In the genomic region with DNA sequence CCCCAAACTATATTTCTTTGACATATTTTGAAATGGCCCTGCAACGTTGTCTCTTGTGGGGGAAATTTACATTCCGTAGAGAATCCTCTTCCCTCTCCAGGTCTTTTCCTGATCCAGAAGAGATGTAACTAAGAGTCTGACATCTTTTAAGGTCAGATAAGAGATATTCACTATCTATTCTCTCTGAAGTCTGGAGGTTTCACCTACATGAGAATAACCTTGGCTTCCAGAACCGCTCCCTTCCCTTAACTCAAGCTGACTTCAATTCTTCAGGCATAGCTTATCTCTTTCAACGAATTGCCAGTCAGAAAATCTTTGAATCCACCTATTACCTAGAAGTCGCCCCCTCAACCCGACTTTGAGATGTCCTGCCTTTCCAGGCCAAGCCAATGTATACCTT, we compare ENCODE assay signal across 30 cellular contexts. TPM values are rescaled to one million over a fixed set of nuclear protein-coding genes. Genes with fewer than 3 reads are reported as not detected.
"Had no signal": no experiment of that assay in that cellular context is flagged by ENCODE, and none has a peak within 500 bp of the region (broad histone marks: within the 10 kb centered on the region; RNA-seq: fewer than 3 reads in every experiment).

No MANE protein-coding gene starts in this region.

- H3K27ac ChIP-seq: gastroesophageal sphincter, hepatocyte, left ventricle myocardium inferior, ovary, prostate gland, sigmoid colon, stomach, thyroid gland had no signal

- H3K9me3 Mint-ChIP-seq: activated CD4-positive, alpha-beta T cell treated with anti-CD3 and anti-CD28 coated beads, Interleukin-2, amount 10 ng/mL, durations not matched to agents 7 days and 5 days; activated CD8-positive, alpha-beta T cell treated with anti-CD3 and anti-CD28 coated beads for 36 hours; activated naive CD4-positive, alpha-beta T cell treated with anti-CD3 and anti-CD28 coated beads for 36 hours; activated naive CD8-positive, alpha-beta T cell treated with anti-CD3 and anti-CD28 coated beads, Interleukin-2, amount 10 ng/mL, durations not matched to agents 7 days and 5 days; activated T-cell treated with anti-CD3 and anti-CD28 coated beads, Interleukin-2, amount 50 U/mL, for 72 hours; effector memory CD8-positive, alpha-beta T cell; nephron progenitor cell; stimulated activated naive B cell treated with anti-CD40 and anti-IgM and Interleukin-4, amounts not matched to agents 10 μg/mL and 1 μg/mL and 100 μg/mL, for 72 hours had no signal

- H3K4me3 ChIP-seq: gastroesophageal sphincter, hepatocyte, left ventricle myocardium inferior, lung, mucosa of descending colon, ovary, prostate gland, sigmoid colon, stomach, thyroid gland had no signal

- H3K79me2 ChIP-seq: hepatocyte had no signal

- H3K27ac Mint-ChIP-seq: activated CD4-positive, alpha-beta T cell treated with anti-CD3 and anti-CD28 coated beads, Interleukin-2, amount 10 ng/mL, durations not matched to agents 7 days and 5 days; activated CD8-positive, alpha-beta T cell treated with anti-CD3 and anti-CD28 coated beads for 36 hours; activated naive CD4-positive, alpha-beta T cell treated with anti-CD3 and anti-CD28 coated beads for 36 hours; activated naive CD8-positive, alpha-beta T cell treated with anti-CD3 and anti-CD28 coated beads, Interleukin-2, amount 10 ng/mL, durations not matched to agents 7 days and 5 days; activated T-cell treated with anti-CD3 and anti-CD28 coated beads, Interleukin-2, amount 50 U/mL, for 72 hours; effector memory CD8-positive, alpha-beta T cell; nephron progenitor cell; stimulated activated naive B cell treated with anti-CD40 and anti-IgM and Interleukin-4, amounts not matched to agents 10 μg/mL and 1 μg/mL and 100 μg/mL, for 72 hours; T-helper 17 cell had no signal

- H3K36me3 Mint-ChIP-seq: activated naive CD8-positive, alpha-beta T cell treated with anti-CD3 and anti-CD28 coated beads, Interleukin-2, amount 10 ng/mL, durations not matched to agents 7 days and 5 days; stimulated activated naive B cell treated with anti-CD40 and anti-IgM and Interleukin-4, amounts not matched to agents 10 μg/mL and 1 μg/mL and 100 μg/mL, for 72 hours had no signal

- ATAC-seq: activated CD8-positive, alpha-beta T cell treated with anti-CD3 and anti-CD28 coated beads for 36 hours; activated T-cell treated with anti-CD3 and anti-CD28 coated beads, Interleukin-2, amount 50 U/mL, for 72 hours; effector memory CD8-positive, alpha-beta T cell; gastroesophageal sphincter; mucosa of descending colon; stimulated activated naive B cell treated with anti-CD40 and anti-IgM and Interleukin-4, amounts not matched to agents 10 μg/mL and 1 μg/mL and 100 μg/mL, for 72 hours; T-helper 17 cell had no signal

- H3K4me3 Mint-ChIP-seq: activated CD4-positive, alpha-beta T cell treated with anti-CD3 and anti-CD28 coated beads, Interleukin-2, amount 10 ng/mL, durations not matched to agents 7 days and 5 days; activated CD8-positive, alpha-beta T cell treated with anti-CD3 and anti-CD28 coated beads for 36 hours; activated naive CD4-positive, alpha-beta T cell treated with anti-CD3 and anti-CD28 coated beads for 36 hours; activated naive CD8-positive, alpha-beta T cell treated with anti-CD3 and anti-CD28 coated beads, Interleukin-2, amount 10 ng/mL, durations not matched to agents 7 days and 5 days; activated T-cell treated with anti-CD3 and anti-CD28 coated beads, Interleukin-2, amount 50 U/mL, for 72 hours; effector memory CD8-positive, alpha-beta T cell; nephron progenitor cell; stimulated activated naive B cell treated with anti-CD40 and anti-IgM and Interleukin-4, amounts not matched to agents 10 μg/mL and 1 μg/mL and 100 μg/mL, for 72 hours; T-helper 17 cell had no signal

- H3K36me3 ChIP-seq: brain microvascular endothelial cell, gastroesophageal sphincter, left ventricle myocardium inferior, ovary, prostate gland, sigmoid colon, stomach, thyroid gland had no signal

- H3K4me1 ChIP-seq: prostate gland had no signal

- H3K4me2 ChIP-seq: hepatocyte had no signal

- H2AFZ ChIP-seq: hepatocyte had no signal

- H3K27me3 Mint-ChIP-seq: effector memory CD8-positive, alpha-beta T cell; stimulated activated naive B cell treated with anti-CD40 and anti-IgM and Interleukin-4, amounts not matched to agents 10 μg/mL and 1 μg/mL and 100 μg/mL, for 72 hours had no signal

- H3K27me3 ChIP-seq: brain microvascular endothelial cell, hepatocyte, ovary, sigmoid colon, thyroid gland had no signal

- DNase-seq: activated CD4-positive, alpha-beta T cell treated with anti-CD3 and anti-CD28 coated beads for 1 hour; activated CD4-positive, alpha-beta T cell treated with anti-CD3 and anti-CD28 coated beads, Interleukin-2, amount 10 ng/mL, durations not matched to agents 7 days and 5 days; activated CD8-positive, alpha-beta T cell treated with anti-CD3 and anti-CD28 coated beads for 36 hours; activated naive CD4-positive, alpha-beta T cell treated with anti-CD3 and anti-CD28 coated beads for 36 hours; activated naive CD8-positive, alpha-beta T cell treated with anti-CD3 and anti-CD28 coated beads, Interleukin-2, amount 10 ng/mL, durations not matched to agents 7 days and 5 days; activated T-cell treated with anti-CD3 and anti-CD28 coated beads for 4 hours; activated T-cell treated with anti-CD3 and anti-CD28 coated beads, Interleukin-2, amount 50 U/mL, for 72 hours; brain microvascular endothelial cell; cortex of kidney; effector memory CD8-positive, alpha-beta T cell; islet precursor cell; left ventricle myocardium inferior; mucosa of descending colon; nephron progenitor cell; ovary; sigmoid colon; small intestine; stimulated activated CD4-positive, alpha-beta T cell treated with anti-CD3 and anti-CD28 coated beads, Interleukin-1b, Interleukin-23, amount 100 ng/mL, for 48 hours; stimulated activated CD4-positive, alpha-beta T cell treated with anti-CD3 and anti-CD28 coated beads, Interleukin-4, amount 100 ng/mL, for 4 hours; stimulated activated CD8-positive, alpha-beta memory T cell treated with anti-CD3 and anti-CD28 coated beads, Interleukin-4, amount 100 ng/mL, for 48 hours; stimulated activated naive B cell treated with anti-CD40 and anti-IgM and Interleukin-4, amounts not matched to agents 10 μg/mL and 1 μg/mL and 100 μg/mL, for 72 hours; stomach; T-helper 17 cell; thyroid gland had no signal

- H3K9me3 ChIP-seq: gastroesophageal sphincter, left ventricle myocardium inferior, mucosa of descending colon, ovary, prostate gland, sigmoid colon, stomach, thyroid gland had no signal

RNA-seq across cellular contexts. Expression of gene FCRLA, which starts 24.2 kb away (rescaled TPM):
- total RNA-seq: activated CD4-positive, alpha-beta T cell treated with anti-CD3 and anti-CD28 coated beads, Interleukin-2, amount 10 ng/mL, durations not matched to agents 7 days and 5 days; activated CD8-positive, alpha-beta T cell treated with anti-CD3 and anti-CD28 coated beads for 36 hours; activated naive CD4-positive, alpha-beta T cell treated with anti-CD3 and anti-CD28 coated beads for 36 hours; chondrocyte; gastroesophageal sphincter; mesenteric fat pad; prostate gland; sigmoid colon; thyroid gland had no signal
